29 cellular contexts compared by ENCODE assay signal in genomic region chrX:40182615-40183014, GRCh38.
"Had no signal": no experiment of that assay in that cellular context is flagged by ENCODE, and none has a peak within 500 bp of the region (broad histone marks: within the 10 kb centered on the region; RNA-seq: fewer than 3 reads in every experiment).

No MANE protein-coding gene starts in this region.

- DNase-seq: activated effector memory CD4-positive, alpha-beta T cell treated with anti-CD3 and anti-CD28 coated beads, Interleukin-2, amount 50 U/mL, for 16 hours; activated effector memory CD4-positive, alpha-beta T cell treated with Interleukin-2 at 50 U/mL for 16 hours; activated gamma-delta T cell; activated gamma-delta T cell treated with Interleukin-2 at 50 U/mL for 16 hours; activated naive CD4-positive, alpha-beta T cell; activated naive CD4-positive, alpha-beta T cell treated with anti-CD3 and anti-CD28 coated beads for 36 hours; activated naive CD4-positive, alpha-beta T cell treated with anti-CD3 and anti-CD28 coated beads, Interleukin-2, amount 10 ng/mL, durations not matched to agents 7 days and 5 days; activated naive CD4-positive, alpha-beta T cell treated with anti-CD3 and anti-CD28 coated beads, Interleukin-2, amount 50 U/mL, for 16 hours; activated naive CD4-positive, alpha-beta T cell treated with Interleukin-2 at 50 U/mL for 16 hours; activated naive CD8-positive, alpha-beta T cell treated with anti-CD3 and anti-CD28 coated beads for 36 hours; activated naive CD8-positive, alpha-beta T cell treated with anti-CD3 and anti-CD28 coated beads, Interleukin-2, amount 10 ng/mL, durations not matched to agents 7 days and 5 days; activated naive CD8-positive, alpha-beta T cell treated with anti-CD3 and anti-CD28 coated beads, Interleukin-2, amount 50 U/mL, for 24 hours; activated T-cell treated with anti-CD3 and anti-CD28 coated beads, Interleukin-2, amount 50 U/mL, for 4 hours; activated T-cell treated with anti-CD3 and anti-CD28 coated beads, Interleukin-2, amount 50 U/mL, for 48 hours; activated T-cell treated with anti-CD3 and anti-CD28 coated beads, Interleukin-2, amount 50 U/mL, for 72 hours; adrenal gland; amniotic stem cell; aorta; body of pancreas; brain microvascular endothelial cell; caudate nucleus; central memory CD4-positive, alpha-beta T cell; cerebellar nuclear complex had no signal

- H3K36me3 ChIP-seq: adrenal gland, ascending aorta, brain microvascular endothelial cell, breast epithelium, cardiac muscle cell had no signal

- H3K9me3 ChIP-seq: body of pancreas had no signal

- FAIRE-seq: bronchial epithelial cell had no signal

- H3K27ac ChIP-seq: adrenal gland, ascending aorta, body of pancreas, brain microvascular endothelial cell, breast epithelium, cardiac muscle cell had no signal

- H3K4me3 ChIP-seq: adrenal gland, ascending aorta, body of pancreas, breast epithelium, cardiac muscle cell had no signal

- H3K4me1 ChIP-seq: adrenal gland, ascending aorta, body of pancreas, breast epithelium had no signal

- ATAC-seq: activated naive CD4-positive, alpha-beta T cell treated with anti-CD3 and anti-CD28 coated beads, Interleukin-2, amount 50 U/mL, for 72 hours; activated naive CD8-positive, alpha-beta T cell treated with anti-CD3 and anti-CD28 coated beads, Interleukin-2, amount 50 U/mL, for 24 hours; activated T-cell treated with anti-CD3 and anti-CD28 coated beads, Interleukin-2, amount 50 U/mL, for 4 hours; activated T-cell treated with anti-CD3 and anti-CD28 coated beads, Interleukin-2, amount 50 U/mL, for 72 hours; activated T-helper 17 cell treated with anti-CD3 and anti-CD28 coated beads, Interleukin-2, amount 50 U/mL, for 72 hours; body of pancreas had no signal
